Comparison of ENCODE assay signal across 1 cellular context in genomic region chr15:85627245-85627935, GRCh38.
TF ChIP-seq lines count a peak whose summit lies in the region.

No MANE protein-coding gene starts in this region.

TF ChIP-seq in IMR-90, 13 proteins besides CTCF, POLR2A, EP300 and RAD21 (continued from another document):
- TF ChIP-seq USF2 (IDR thresholded peaks at IDR 0.05; ENCODE audit: low read depth, low read length) (no peak), CEBPB (IDR thresholded peaks at IDR 0.05; ENCODE audit: low read depth, low read length) (no peak), ELK1 (IDR thresholded peaks at IDR 0.05; ENCODE audit: borderline replicate concordance, low read depth, low read length) (no peak), RCOR1 (IDR thresholded peaks at IDR 0.05; ENCODE audit: insufficient replicate concordance, low read length) (no peak), FOS (IDR thresholded peaks at IDR 0.05; ENCODE audit: low read depth, low read length) (no peak), MAZ (IDR thresholded peaks at IDR 0.05; ENCODE audit: borderline replicate concordance, low read depth, low read length) (no peak), CHD1 (IDR thresholded peaks at IDR 0.05; ENCODE audit: low read depth, low read length) (no peak), MXI1 (IDR thresholded peaks at IDR 0.05; ENCODE audit: borderline replicate concordance, low read depth, low read length) (no peak), MAFK (IDR thresholded peaks at IDR 0.05; ENCODE audit: low read depth, low read length) (no peak)
TF ChIP-seq in IMR-90: peak in this region for 0.
